ENCODE assay signal across 12 cellular contexts in the genomic region with DNA sequence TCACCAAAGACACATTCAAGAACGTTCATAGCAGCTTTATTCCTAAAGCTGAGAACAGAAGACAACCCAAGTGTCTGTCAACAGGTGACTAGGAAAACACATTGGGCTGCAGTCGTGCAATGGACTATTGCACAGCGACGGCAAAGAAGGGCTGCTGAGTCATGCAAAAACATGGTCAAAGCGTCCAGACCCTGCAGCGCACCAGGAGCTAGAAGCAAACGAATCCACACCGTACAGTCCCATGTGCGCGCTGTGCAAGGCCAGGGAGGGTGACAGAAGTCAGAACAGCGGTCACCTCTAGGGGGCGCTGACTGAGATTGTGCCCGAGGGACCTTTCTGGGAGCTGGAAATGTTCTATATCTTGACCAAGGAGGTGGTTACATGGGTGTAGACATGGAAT.
DNase-seq lines count a peak whose midpoint lies in the region; ATAC-seq and TF ChIP-seq lines count a peak whose summit lies in the region.
"Had no signal": no experiment of that assay in that cellular context is flagged by ENCODE, and none has a peak within 500 bp of the region (broad histone marks: within the 10 kb centered on the region; RNA-seq: fewer than 3 reads in every experiment).

No MANE protein-coding gene starts in this region.

- H3K36me3 ChIP-seq in Panc1 (ENCODE audit: control insufficient read depth, insufficient read depth, low read length) = no peaks in the 10 kb centered on the region
- H3K36me3 ChIP-seq: BE2C, SJSA1 had no signal

- H3K4me3 Mint-ChIP-seq in stimulated activated memory B cell treated with anti-CD40 and anti-IgM and Interleukin-4, amounts not matched to agents 10 μg/mL and 1 μg/mL and 100 μg/mL, for 72 hours = no peak overlapping the region
- H3K4me3 Mint-ChIP-seq: activated naive CD4-positive, alpha-beta T cell treated with anti-CD3 and anti-CD28 coated beads, Interleukin-2, amount 50 U/mL, for 24 hours had no signal

- no peak overlapping the region for H3K27ac ChIP-seq in Panc1 (ENCODE audit: low read length)
- H3K27ac ChIP-seq: SJSA1 had no signal

- peak; percentile 47 for TF ChIP-seq CTCF in Panc1 (IDR thresholded peaks at IDR 0.05)

- DNase-seq in activated effector memory CD4-positive, alpha-beta T cell treated with anti-CD3 and anti-CD28 coated beads, Interleukin-2, amount 50 U/mL, for 16 hours = peak; percentile 79
- DNase-seq in activated effector memory CD4-positive, alpha-beta T cell treated with Interleukin-2 at 50 U/mL for 16 hours = no peak
- DNase-seq in Panc1 (ENCODE audit: low read depth, low spot score) (no peak), germinal center (ENCODE audit: low spot score) (peak; percentile 45)
- peak; percentile 10 to 43 for DNase-seq in stimulated activated CD8-positive, alpha-beta memory T cell treated with anti-CD3 and anti-CD28 coated beads, Interleukin-2, amount 100 ng/mL, for 48 hours (ENCODE audit: low read depth in 2 of 2)
- DNase-seq: BE2C, left ventricle myocardium superior had no signal

- no peak overlapping the region for H3K4me3 ChIP-seq in Panc1 (ENCODE audit: low read depth in 2 of 2, low read length in 2 of 2)
- H3K4me3 ChIP-seq: SJSA1 had no signal

- CTCF ChIA-PET in Panc1 (lab: Charles Lee) = no interaction called here

- BruUV-seq in Panc1 (replicated peaks; lab: Mats Ljungman, UMichigan) = no TSS peak

- H3K27ac Mint-ChIP-seq in stimulated activated memory B cell treated with anti-CD40 and anti-IgM and Interleukin-4, amounts not matched to agents 10 μg/mL and 1 μg/mL and 100 μg/mL, for 72 hours = no peak overlapping the region
- H3K27ac Mint-ChIP-seq: activated naive CD4-positive, alpha-beta T cell treated with anti-CD3 and anti-CD28 coated beads, Interleukin-2, amount 50 U/mL, for 24 hours had no signal

- H3K27me3 ChIP-seq in Panc1 (ENCODE audit: control insufficient read depth, insufficient read depth, low read length) = no peaks in the 10 kb centered on the region
- H3K27me3 ChIP-seq: BE2C, SJSA1 had no signal

- ATAC-seq in Panc1 (no peak), GM21423 (IDR thresholded peaks at IDR 0.05; ENCODE audit: unreplicated experiment) (no peak), HG03108 (IDR thresholded peaks at IDR 0.05; ENCODE audit: unreplicated experiment) (no peak)
- no peak for ATAC-seq in stimulated activated memory B cell treated with anti-CD40 and anti-IgM and Interleukin-4, amounts not matched to agents 10 μg/mL and 1 μg/mL and 100 μg/mL, for 72 hours
- ATAC-seq: left ventricle myocardium superior had no signal

- H3K36me3 Mint-ChIP-seq in stimulated activated memory B cell treated with anti-CD40 and anti-IgM and Interleukin-4, amounts not matched to agents 10 μg/mL and 1 μg/mL and 100 μg/mL, for 72 hours = no peaks in the 10 kb centered on the region
- H3K36me3 Mint-ChIP-seq: activated naive CD4-positive, alpha-beta T cell treated with anti-CD3 and anti-CD28 coated beads, Interleukin-2, amount 50 U/mL, for 24 hours had no signal

- H3K27me3 Mint-ChIP-seq in stimulated activated memory B cell treated with anti-CD40 and anti-IgM and Interleukin-4, amounts not matched to agents 10 μg/mL and 1 μg/mL and 100 μg/mL, for 72 hours = peaks cover 29% of the 10 kb centered on the region
- H3K27me3 Mint-ChIP-seq: activated naive CD4-positive, alpha-beta T cell treated with anti-CD3 and anti-CD28 coated beads, Interleukin-2, amount 50 U/mL, for 24 hours had no signal

- no peaks in the 10 kb centered on the region for H3K9me3 ChIP-seq in Panc1 (ENCODE audit: control insufficient read depth, insufficient read depth, low read depth, low read length)

- intact Hi-C loops in Panc1 (cut with micrococcal nuclease; ENCODE audit: unreplicated experiment) = no loop called here

- in situ Hi-C loops in Panc1 (cut with HindIII; ENCODE audit: low pct_unique_long_range_greater_than_20kb, low sequenced_read_pairs) = no loop called here

- H3K4me1 ChIP-seq in Panc1 (ENCODE audit: control insufficient read depth, insufficient read depth, low read length) = no peaks in the 10 kb centered on the region
- H3K4me1 ChIP-seq: BE2C, SJSA1 had no signal

- POLR2A ChIA-PET in Panc1 (lab: Charles Lee) = no interaction called here

- H3K4me1 Mint-ChIP-seq in stimulated activated memory B cell treated with anti-CD40 and anti-IgM and Interleukin-4, amounts not matched to agents 10 μg/mL and 1 μg/mL and 100 μg/mL, for 72 hours = no peaks in the 10 kb centered on the region
- H3K4me1 Mint-ChIP-seq: activated naive CD4-positive, alpha-beta T cell treated with anti-CD3 and anti-CD28 coated beads, Interleukin-2, amount 50 U/mL, for 24 hours had no signal

- peaks cover 3% of the 10 kb centered on the region for H3K9me3 Mint-ChIP-seq in stimulated activated memory B cell treated with anti-CD40 and anti-IgM and Interleukin-4, amounts not matched to agents 10 μg/mL and 1 μg/mL and 100 μg/mL, for 72 hours
- H3K9me3 Mint-ChIP-seq: activated naive CD4-positive, alpha-beta T cell treated with anti-CD3 and anti-CD28 coated beads, Interleukin-2, amount 50 U/mL, for 24 hours had no signal

Comparison
In these comparisons a context has a peak if more than half of its experiments do, and no peak if none do; other contexts are left out.
1. DNase-seq: peak in activated effector memory CD4-positive, alpha-beta T cell treated with anti-CD3 and anti-CD28 coated beads, Interleukin-2, amount 50 U/mL, for 16 hours (single experiment), germinal center (single experiment) and stimulated activated CD8-positive, alpha-beta memory T cell treated with anti-CD3 and anti-CD28 coated beads, Interleukin-2, amount 100 ng/mL, for 48 hours (2 of 2); none in activated effector memory CD4-positive, alpha-beta T cell treated with Interleukin-2 at 50 U/mL for 16 hours (single experiment) and Panc1 (single experiment).